Comparison of ENCODE assay signal across 2 cellular contexts in the genomic region with DNA sequence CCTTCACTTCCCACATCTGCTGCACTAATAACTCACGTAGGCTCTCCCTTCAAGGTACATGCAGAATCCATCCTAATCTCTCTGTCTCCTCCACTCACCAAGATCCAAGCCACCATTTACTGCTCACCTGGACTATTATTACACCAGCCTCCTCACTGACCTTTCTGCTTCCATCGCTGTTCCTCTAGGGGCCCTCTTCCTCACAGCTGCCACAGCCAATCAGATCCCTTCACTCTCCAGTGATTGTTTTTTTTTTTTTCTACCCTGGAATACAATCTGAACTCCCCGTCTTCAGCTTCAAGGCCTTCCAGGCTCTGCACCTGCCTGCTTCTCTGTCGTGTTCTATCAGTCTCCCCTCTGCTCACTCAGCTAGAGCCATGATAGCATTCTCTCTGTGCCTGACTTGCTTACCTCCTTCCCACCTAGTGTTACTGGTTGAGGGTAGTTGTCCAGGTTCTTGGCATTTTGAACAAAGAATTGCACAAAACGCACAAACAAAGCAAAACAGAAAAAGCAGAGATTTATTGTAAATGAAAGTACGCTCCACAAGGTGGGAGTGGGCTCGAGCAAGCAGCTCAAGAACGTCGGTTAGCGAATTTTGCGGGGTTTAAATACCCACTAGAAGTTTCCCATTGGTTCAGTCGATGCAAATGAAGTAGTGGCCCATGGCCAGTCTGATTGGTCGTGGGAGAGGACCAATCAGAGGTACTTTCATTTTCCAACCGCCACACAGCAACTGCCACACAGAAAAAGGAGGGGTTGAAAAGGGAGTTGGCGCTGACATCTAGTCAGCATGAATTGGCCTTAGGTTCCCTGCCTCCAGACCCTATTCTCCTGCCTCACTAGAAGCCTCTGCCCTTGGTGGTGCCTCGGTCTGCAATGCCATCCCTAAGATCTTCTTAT.
TF ChIP-seq lines count a peak whose summit lies in the region.

No MANE protein-coding gene starts in this region.

TF ChIP-seq in HCT116, 20 proteins besides CTCF, POLR2A, EP300 and RAD21:
- TF ChIP-seq CBX3 (IDR thresholded peaks at IDR 0.05; ENCODE audit: low read depth) (no peak), ZFX (IDR thresholded peaks at IDR 0.05) (no peak), JUND (IDR thresholded peaks at IDR 0.05) (no peak), SP1 (IDR thresholded peaks at IDR 0.05; ENCODE audit: low read depth) (no peak), SIN3A (IDR thresholded peaks at IDR 0.05; ENCODE audit: low read depth) (no peak), YY1 (IDR thresholded peaks at IDR 0.05; ENCODE audit: extremely low read depth, insufficient replicate concordance, low read depth, low read length) (no peak), EZH2phosphoT487 (IDR thresholded peaks at IDR 0.05; ENCODE audit: borderline replicate concordance) (no peak), EGR1 (IDR thresholded peaks at IDR 0.05; ENCODE audit: low read depth) (no peak), REST (IDR thresholded peaks at IDR 0.05; ENCODE audit: low read depth) (no peak), ZBTB33 (IDR thresholded peaks at IDR 0.05; ENCODE audit: extremely low read depth, insufficient replicate concordance, low read length) (no peak)
- TF ChIP-seq, protein P1, sequence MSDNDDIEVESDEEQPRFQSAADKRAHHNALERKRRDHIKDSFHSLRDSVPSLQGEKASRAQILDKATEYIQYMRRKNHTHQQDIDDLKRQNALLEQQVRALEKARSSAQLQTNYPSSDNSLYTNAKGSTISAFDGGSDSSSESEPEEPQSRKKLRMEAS (IDR thresholded peaks at IDR 0.05), result no peak
- TF ChIP-seq, protein P2, sequence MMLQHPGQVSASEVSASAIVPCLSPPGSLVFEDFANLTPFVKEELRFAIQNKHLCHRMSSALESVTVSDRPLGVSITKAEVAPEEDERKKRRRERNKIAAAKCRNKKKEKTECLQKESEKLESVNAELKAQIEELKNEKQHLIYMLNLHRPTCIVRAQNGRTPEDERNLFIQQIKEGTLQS (IDR thresholded peaks at IDR 0.05), result no peak

TF ChIP-seq in H1, 55 proteins besides CTCF, POLR2A, EP300 and RAD21:
- TF ChIP-seq TBP (IDR thresholded peaks at IDR 0.05; ENCODE audit: low read depth, low read length), result no peak
